ENCODE assay signal across 22 cellular contexts in the genomic region with DNA sequence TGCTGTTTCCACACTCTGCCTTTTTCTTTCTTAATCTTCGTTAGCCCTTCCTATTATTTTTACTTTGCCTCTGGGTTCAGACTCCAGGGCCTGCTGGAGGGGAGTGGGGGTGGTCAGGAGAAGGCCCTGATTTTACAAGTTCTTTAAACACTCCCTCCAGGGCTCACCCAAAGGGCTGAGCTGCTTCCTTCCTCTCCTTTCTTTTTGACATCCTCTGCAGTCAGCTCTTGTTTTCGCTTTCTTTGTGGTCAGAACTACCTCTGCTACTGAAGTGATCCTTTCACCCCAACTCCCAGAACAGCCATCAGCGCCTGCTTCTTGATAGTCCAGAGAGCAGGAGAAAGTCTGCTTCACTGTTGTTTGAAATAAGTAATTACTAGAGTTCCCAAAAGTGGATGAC.
A peak's percentile ranks its signal among the peaks of the same experiment; 100 is the strongest.
DNase-seq lines count a peak whose midpoint lies in the region; ATAC-seq and TF ChIP-seq lines count a peak whose summit lies in the region.
"Had no signal": no experiment of that assay in that cellular context is flagged by ENCODE, and none has a peak within 500 bp of the region (broad histone marks: within the 10 kb centered on the region; RNA-seq: fewer than 3 reads in every experiment).

No MANE protein-coding gene starts in this region.

- H3K36me3 ChIP-seq in neural progenitor cell = no peaks in the 10 kb centered on the region
- no peaks in the 10 kb centered on the region for H3K36me3 ChIP-seq in suprapubic skin
- H3K36me3 ChIP-seq: heart left ventricle, stomach had no signal

- no peak overlapping the region for H3K4me2 ChIP-seq in neural progenitor cell

- peak overlapping the region; percentile 44 for H2AFZ ChIP-seq in neural progenitor cell (replicated peaks)

- H3K79me2 ChIP-seq in neural progenitor cell (ENCODE audit: low read depth) = no peaks in the 10 kb centered on the region

- peaks cover 13% of the 10 kb centered on the region for H3K4me1 ChIP-seq in neural progenitor cell
- H3K4me1 ChIP-seq in suprapubic skin = no peaks in the 10 kb centered on the region
- H3K4me1 ChIP-seq: heart left ventricle, stomach had no signal

- no peaks in the 10 kb centered on the region for H3F3A ChIP-seq in neural progenitor cell (ENCODE audit: low read depth)

- H3K36me3 Mint-ChIP-seq in activated naive CD4-positive, alpha-beta T cell treated with anti-CD3 and anti-CD28 coated beads, Interleukin-2, amount 10 ng/mL, durations not matched to agents 7 days and 5 days = no peaks in the 10 kb centered on the region
- H3K36me3 Mint-ChIP-seq in neural progenitor cell = no peaks in the 10 kb centered on the region

- H3K27ac Mint-ChIP-seq in activated naive CD4-positive, alpha-beta T cell treated with anti-CD3 and anti-CD28 coated beads, Interleukin-2, amount 10 ng/mL, durations not matched to agents 7 days and 5 days = peak overlapping the region; percentile 49
- no peak overlapping the region for H3K27ac Mint-ChIP-seq in neural progenitor cell
- H3K27ac Mint-ChIP-seq: nephron had no signal

- peak; percentile 79 for ATAC-seq in GM21786 (IDR thresholded peaks at IDR 0.05; ENCODE audit: unreplicated experiment)
- peak; percentile 78 for ATAC-seq in HG03469 (IDR thresholded peaks at IDR 0.05; ENCODE audit: unreplicated experiment)
- no peak for ATAC-seq in HG03439 (IDR thresholded peaks at IDR 0.05; ENCODE audit: unreplicated experiment)
- no peak for ATAC-seq in GM19467 (IDR thresholded peaks at IDR 0.05; ENCODE audit: unreplicated experiment)
- ATAC-seq: heart left ventricle had no signal

- H3K4me3 Mint-ChIP-seq in activated naive CD4-positive, alpha-beta T cell treated with anti-CD3 and anti-CD28 coated beads, Interleukin-2, amount 10 ng/mL, durations not matched to agents 7 days and 5 days = no peak overlapping the region
- no peak overlapping the region for H3K4me3 Mint-ChIP-seq in neural progenitor cell
- H3K4me3 Mint-ChIP-seq: nephron had no signal

- no peaks in the 10 kb centered on the region for H3K9me3 Mint-ChIP-seq in activated naive CD4-positive, alpha-beta T cell treated with anti-CD3 and anti-CD28 coated beads, Interleukin-2, amount 10 ng/mL, durations not matched to agents 7 days and 5 days
- no peaks in the 10 kb centered on the region for H3K9me3 Mint-ChIP-seq in neural progenitor cell
- H3K9me3 Mint-ChIP-seq: nephron had no signal

- peak overlapping the region; percentile 40 for H3K27ac ChIP-seq in neural progenitor cell
- no peak overlapping the region for H3K27ac ChIP-seq in suprapubic skin
- H3K27ac ChIP-seq: heart left ventricle, stomach had no signal

- TF ChIP-seq CTCF in neural progenitor cell (IDR thresholded peaks at IDR 0.05) = no peak
- TF ChIP-seq CTCF in suprapubic skin (IDR thresholded peaks at IDR 0.05) = no peak

- peaks cover 24% of the 10 kb centered on the region for H3K4me1 Mint-ChIP-seq in activated naive CD4-positive, alpha-beta T cell treated with anti-CD3 and anti-CD28 coated beads, Interleukin-2, amount 10 ng/mL, durations not matched to agents 7 days and 5 days
- H3K4me1 Mint-ChIP-seq in neural progenitor cell = peaks cover 3% of the 10 kb centered on the region
- H3K4me1 Mint-ChIP-seq: nephron had no signal

- no peaks in the 10 kb centered on the region for H3K27me3 Mint-ChIP-seq in activated naive CD4-positive, alpha-beta T cell treated with anti-CD3 and anti-CD28 coated beads, Interleukin-2, amount 10 ng/mL, durations not matched to agents 7 days and 5 days
- H3K27me3 Mint-ChIP-seq in neural progenitor cell (ENCODE audit: insufficient read depth, low read depth) = no peaks in the 10 kb centered on the region

- no peak for TF ChIP-seq POLR2A in suprapubic skin (IDR thresholded peaks at IDR 0.05)

- WGBS in suprapubic skin = 76% methylated on average over 3 of the region's 3 CpGs

- CTCF ChIA-PET in activated naive CD4-positive, alpha-beta T cell treated with anti-CD3 and anti-CD28 coated beads, Interleukin-2, amount 10 ng/mL, durations not matched to agents 7 days and 5 days (lab: Charles Lee) = no interaction called here

- H3K4me3 ChIP-seq in neural progenitor cell (no peak overlapping the region), suprapubic skin (no peak overlapping the region)
- H3K4me3 ChIP-seq: heart left ventricle, stomach had no signal

- no peaks in the 10 kb centered on the region for H4K20me1 ChIP-seq in neural progenitor cell (ENCODE audit: low read depth)

- no peak overlapping the region for H3K9ac ChIP-seq in neural progenitor cell

- DNase-seq in activated naive CD4-positive, alpha-beta T cell treated with anti-CD3 and anti-CD28 coated beads, Interleukin-2, amount 10 ng/mL, durations not matched to agents 7 days and 5 days = no peak
- DNase-seq in activated naive CD4-positive, alpha-beta T cell treated with anti-CD3 and anti-CD28 coated beads, Interleukin-2, amount 50 U/mL, for 16 hours = no peak
- DNase-seq in neural progenitor cell (ENCODE audit: low spot score) (no peak), suprapubic skin (ENCODE audit: low spot score in 2 of 2) (no peak)
- DNase-seq: 8988T; activated CD4-positive, alpha-beta T cell treated with anti-CD3 and anti-CD28 coated beads for 4 hours; activated CD8-positive, alpha-beta memory T cell treated with anti-CD3 and anti-CD28 coated beads, Interleukin-2, amount 50 U/mL, for 48 hours; C1 segment of cervical spinal cord; DMS79; heart left ventricle; IMR-90; islet precursor cell; NCI-H1930; NCI-H510A; OCI-M1; SIG-M5; stomach had no signal

- TF ChIP-seq EP300 in suprapubic skin (IDR thresholded peaks at IDR 0.05) = no peak

- H3K9me3 ChIP-seq in neural progenitor cell (ENCODE audit: low read depth) = no peaks in the 10 kb centered on the region
- H3K9me3 ChIP-seq in suprapubic skin = no peaks in the 10 kb centered on the region
- H3K9me3 ChIP-seq: heart left ventricle, stomach had no signal

- H3K27me3 ChIP-seq in neural progenitor cell (no peaks in the 10 kb centered on the region), suprapubic skin (peaks cover 8% of the 10 kb centered on the region)
- H3K27me3 ChIP-seq: heart left ventricle had no signal

Comparison
In these comparisons a context has a peak if more than half of its experiments do, and no peak if none do; other contexts are left out.
1. ATAC-seq: peak in GM21786 (single experiment) and HG03469 (single experiment); none in HG03439 (single experiment) and GM19467 (single experiment).